In the genomic region with DNA sequence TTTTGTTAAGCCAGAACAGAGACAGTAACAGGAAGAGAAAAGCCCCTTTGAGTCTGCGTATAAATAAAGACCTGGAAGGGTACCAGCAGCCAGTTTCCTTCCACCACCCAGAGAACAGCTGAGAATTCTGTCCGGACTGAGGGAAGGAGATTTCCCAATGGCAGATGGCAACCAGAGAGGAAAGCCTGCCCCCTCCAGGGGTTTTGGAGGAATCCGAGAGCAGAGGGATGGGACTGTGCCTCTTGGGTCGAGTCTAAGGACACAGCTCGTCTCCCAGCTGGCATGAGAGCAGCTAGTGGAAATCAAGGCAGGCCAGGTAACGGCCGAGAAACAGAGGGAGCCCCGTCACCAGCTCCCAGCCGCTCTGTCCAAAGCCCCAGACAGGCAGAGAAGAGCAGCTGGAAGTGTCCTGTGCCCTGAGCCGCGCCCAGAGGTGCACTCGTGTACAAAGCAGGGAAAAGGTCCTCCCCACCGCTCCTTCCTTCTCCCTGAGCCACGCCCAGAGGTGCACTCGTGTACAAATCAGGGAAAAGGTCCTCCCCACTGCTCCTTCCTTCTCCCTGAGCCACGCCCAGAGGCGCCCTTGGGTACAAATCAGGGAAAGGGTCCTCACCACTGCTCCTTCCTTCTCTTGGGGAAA, we compare ENCODE assay signal across 14 cellular contexts.
A peak's percentile ranks its signal among the peaks of the same experiment; 100 is the strongest.
DNase-seq lines count a peak whose midpoint lies in the region; ATAC-seq and TF ChIP-seq lines count a peak whose summit lies in the region.
"Had no signal": no experiment of that assay in that cellular context is flagged by ENCODE, and none has a peak within 500 bp of the region (broad histone marks: within the 10 kb centered on the region; RNA-seq: fewer than 3 reads in every experiment).

No MANE protein-coding gene starts in this region.

- intact Hi-C loops in gastrocnemius medialis (cut with DNase I; ENCODE audit: low total_unique reads) = no loop called here

- peak; percentile 30 for TF ChIP-seq CTCF in fibroblast of villous mesenchyme (IDR thresholded peaks at IDR 0.05; ENCODE audit: insufficient read depth, low read depth, low read length)
- peak in 4 of 5 experiments; percentile 15 to 30 (median 19) for TF ChIP-seq CTCF in gastrocnemius medialis (IDR thresholded peaks at IDR 0.05 in 4 of 5, conservative IDR thresholded peaks at IDR 0.05 in 1 of 5)
- no peak for TF ChIP-seq CTCF in coronary artery (IDR thresholded peaks at IDR 0.05)

- peaks cover 8 to 9% of the 10 kb centered on the region in 2 donors for H3K4me1 ChIP-seq in gastrocnemius medialis

- no peaks in the 10 kb centered on the region for H3K27me3 ChIP-seq in gastrocnemius medialis

- H3K4me3 ChIP-seq in fibroblast of villous mesenchyme (ENCODE audit: low read depth, low read length) (no peak overlapping the region), gastrocnemius medialis (peak overlapping the region in 1 of 4 donors; percentile 17), coronary artery (no peak overlapping the region)

- DNase-seq in EL (peak; percentile 23), NCI-H82 treated with DMSO at 0.1 percent for 48 hours (lab: John Stamatoyannopoulos, UW; ENCODE audit: unreplicated experiment) (peak; percentile 9), fibroblast of villous mesenchyme (ENCODE audit: low read depth) (peak; percentile 35), gastrocnemius medialis (peak in 1 of 2 donors; percentile 54), cerebellar nuclear complex (lab: John Stamatoyannopoulos, UW) (no peak), coronary artery (ENCODE audit: low spot score) (no peak)
- no peak for DNase-seq in stimulated activated CD4-positive, alpha-beta T cell treated with anti-CD3 and anti-CD28 coated beads, Interleukin-15, amount 100 ng/mL, for 24 hours
- DNase-seq: activated CD4-positive, alpha-beta T cell treated with anti-CD3 and anti-CD28 coated beads, Interleukin-2, amount 50 U/mL, for 48 hours; effector memory CD4-positive, alpha-beta T cell; Kasumi-1; NCI-H446; nucleus accumbens; SK-N-SH had no signal

- no peak for TF ChIP-seq POLR2A in gastrocnemius medialis (IDR thresholded peaks at IDR 0.05)

- H3K9me3 ChIP-seq in gastrocnemius medialis = no peaks in the 10 kb centered on the region
- H3K9me3 ChIP-seq: SK-N-SH had no signal

- no peaks in the 10 kb centered on the region for H3K36me3 ChIP-seq in gastrocnemius medialis

- H3K27ac ChIP-seq in gastrocnemius medialis (peak overlapping the region in 1 of 4 donors; percentile 41), coronary artery (no peak overlapping the region)

- in situ Hi-C loops in gastrocnemius medialis (cut with MboI; ENCODE audit: low sequenced_read_pairs in 4 of 4) = no loop called here

- peak; percentile 80 to 96 for ATAC-seq in gastrocnemius medialis
- ATAC-seq: activated naive CD4-positive, alpha-beta T cell treated with anti-CD3 and anti-CD28 coated beads, Interleukin-2, amount 50 U/mL, for 72 hours had no signal

Comparison
In these comparisons a context has a peak if more than half of its experiments do, and no peak if none do; other contexts are left out.
1. DNase-seq: peak in EL (single experiment), NCI-H82 treated with DMSO at 0.1 percent for 48 hours (single experiment) and fibroblast of villous mesenchyme (single experiment); none in stimulated activated CD4-positive, alpha-beta T cell treated with anti-CD3 and anti-CD28 coated beads, Interleukin-15, amount 100 ng/mL, for 24 hours (single experiment), cerebellar nuclear complex (0 of 2) and coronary artery (single experiment).